Comparison of ENCODE assay signal across 12 cellular contexts in the genomic region with DNA sequence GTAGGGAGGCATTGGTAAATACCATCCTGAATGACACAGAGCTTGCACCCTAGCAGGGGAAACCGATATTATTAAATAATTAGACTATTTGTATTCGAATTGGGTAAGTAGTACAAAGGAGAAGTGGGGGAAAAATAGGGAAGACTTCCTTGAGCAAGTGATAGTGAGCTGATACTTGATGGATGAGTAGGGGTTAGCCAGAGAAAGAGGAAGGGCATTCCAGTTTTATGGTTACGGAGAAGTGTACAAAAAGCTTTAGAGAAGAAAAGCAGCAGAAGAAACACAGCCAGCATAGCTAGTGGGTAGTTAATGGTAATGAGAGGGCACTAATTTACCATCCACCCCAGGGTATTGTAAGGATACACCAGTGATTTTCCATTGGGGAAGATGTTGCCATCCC. TPM values are rescaled to one million over a fixed set of nuclear protein-coding genes. Genes with fewer than 3 reads are reported as not detected.
DNase-seq lines count a peak whose midpoint lies in the region; ATAC-seq and TF ChIP-seq lines count a peak whose summit lies in the region.
"Had no signal": no experiment of that assay in that cellular context is flagged by ENCODE, and none has a peak within 500 bp of the region (broad histone marks: within the 10 kb centered on the region; RNA-seq: fewer than 3 reads in every experiment).

No MANE protein-coding gene starts in this region.

- H3K27me3 ChIP-seq in MM.1S (replicated peaks; ENCODE audit: insufficient read depth, low read length), result no peaks in the 10 kb centered on the region

- POLR2A ChIA-PET in activated CD4-positive, alpha-beta T cell treated with anti-CD3 and anti-CD28 coated beads, Interleukin-2, amount 10 ng/mL, durations not matched to agents 7 days and 5 days (lab: Charles Lee), result no interaction called here

- H3K27ac Mint-ChIP-seq in activated CD4-positive, alpha-beta T cell treated with anti-CD3 and anti-CD28 coated beads, Interleukin-2, amount 10 ng/mL, durations not matched to agents 7 days and 5 days, result no peak overlapping the region
- H3K27ac Mint-ChIP-seq in dendritic cell treated with granulocyte-macrophage colony-stimulating factor and Interleukin-4, amounts not matched to agents 40 ng/mL and 50 ng/mL, for 4 days, result peak overlapping the region; percentile 91
- H3K27ac Mint-ChIP-seq in osteocyte (ENCODE audit: unreplicated experiment), result peak overlapping the region; percentile 95

- intact Hi-C loops in dendritic cell treated with granulocyte-macrophage colony-stimulating factor and Interleukin-4, amounts not matched to agents 40 ng/mL and 50 ng/mL, for 4 days (cut with micrococcal nuclease), result no loop called here

- H3K9me3 ChIP-seq in MM.1S (replicated peaks; ENCODE audit: insufficient read depth, low read length), result no peaks in the 10 kb centered on the region

- no peaks in the 10 kb centered on the region for H3K9me3 Mint-ChIP-seq in activated CD4-positive, alpha-beta T cell treated with anti-CD3 and anti-CD28 coated beads, Interleukin-2, amount 10 ng/mL, durations not matched to agents 7 days and 5 days
- no peaks in the 10 kb centered on the region for H3K9me3 Mint-ChIP-seq in dendritic cell treated with granulocyte-macrophage colony-stimulating factor and Interleukin-4, amounts not matched to agents 40 ng/mL and 50 ng/mL, for 4 days
- H3K9me3 Mint-ChIP-seq in osteocyte (ENCODE audit: unreplicated experiment), result no peaks in the 10 kb centered on the region

- no peaks in the 10 kb centered on the region for H3K9me2 ChIP-seq in MM.1S (replicated peaks; ENCODE audit: insufficient read depth, low read length)

- peaks cover 38% of the 10 kb centered on the region for H3K36me3 Mint-ChIP-seq in activated CD4-positive, alpha-beta T cell treated with anti-CD3 and anti-CD28 coated beads, Interleukin-2, amount 10 ng/mL, durations not matched to agents 7 days and 5 days (ENCODE audit: low read depth)
- H3K36me3 Mint-ChIP-seq in dendritic cell treated with granulocyte-macrophage colony-stimulating factor and Interleukin-4, amounts not matched to agents 40 ng/mL and 50 ng/mL, for 4 days (ENCODE audit: low read depth), result peaks cover 53% of the 10 kb centered on the region
- H3K36me3 Mint-ChIP-seq in osteocyte (ENCODE audit: unreplicated experiment), result peaks cover 17% of the 10 kb centered on the region

- peaks cover 19% of the 10 kb centered on the region for H3F3A ChIP-seq in MM.1S (ENCODE audit: insufficient read depth, low read length)

- H3K36me3 ChIP-seq in MM.1S (replicated peaks; ENCODE audit: insufficient read depth, low read length), result no peaks in the 10 kb centered on the region

- peak overlapping the region; percentile 75; the same call in 1 of the 2 replicates for H3K4me2 ChIP-seq in MM.1S (ENCODE audit: low read depth, low read length)

- H3K27me3 Mint-ChIP-seq in activated CD4-positive, alpha-beta T cell treated with anti-CD3 and anti-CD28 coated beads, Interleukin-2, amount 10 ng/mL, durations not matched to agents 7 days and 5 days, result no peaks in the 10 kb centered on the region
- H3K27me3 Mint-ChIP-seq in dendritic cell treated with granulocyte-macrophage colony-stimulating factor and Interleukin-4, amounts not matched to agents 40 ng/mL and 50 ng/mL, for 4 days, result no peaks in the 10 kb centered on the region
- no peaks in the 10 kb centered on the region for H3K27me3 Mint-ChIP-seq in osteocyte (ENCODE audit: unreplicated experiment)

- no peak overlapping the region for H3K9ac ChIP-seq in MM.1S (ENCODE audit: low read length)

- H3K4me3 Mint-ChIP-seq in activated CD4-positive, alpha-beta T cell treated with anti-CD3 and anti-CD28 coated beads, Interleukin-2, amount 10 ng/mL, durations not matched to agents 7 days and 5 days, result peak overlapping the region; percentile 89
- H3K4me3 Mint-ChIP-seq in dendritic cell treated with granulocyte-macrophage colony-stimulating factor and Interleukin-4, amounts not matched to agents 40 ng/mL and 50 ng/mL, for 4 days, result peak overlapping the region; percentile 43
- H3K4me3 Mint-ChIP-seq in osteocyte (ENCODE audit: unreplicated experiment), result peak overlapping the region; percentile 91

- DNase-seq in activated CD4-positive, alpha-beta T cell treated with anti-CD3 and anti-CD28 coated beads, Interleukin-2, amount 10 ng/mL, durations not matched to agents 7 days and 5 days, result no peak
- DNase-seq in activated CD4-positive, alpha-beta T cell treated with anti-CD3 and anti-CD28 coated beads for 4 hours, result no peak
- DNase-seq in MM.1S (no peak), osteocyte (ENCODE audit: extremely low spot score, unreplicated experiment) (no peak), AG08396 (ENCODE audit: low spot score) (no peak), RKO (ENCODE audit: low spot score) (no peak)
- DNase-seq: Kasumi-1, midbrain, RPMI8226 had no signal

- peaks cover 25% of the 10 kb centered on the region for H3K79me2 ChIP-seq in MM.1S (ENCODE audit: low read length)

- no peak for ATAC-seq in GM18505 (IDR thresholded peaks at IDR 0.05; ENCODE audit: unreplicated experiment)

- TF ChIP-seq CTCF in MM.1S (IDR thresholded peaks at IDR 0.05; ENCODE audit: low read length) (no peak), osteocyte (IDR thresholded peaks at IDR 0.05) (no peak)

- H4K20me1 ChIP-seq in MM.1S (ENCODE audit: insufficient read depth, low read length), result no peaks in the 10 kb centered on the region

- H3K4me1 ChIP-seq in MM.1S (ENCODE audit: low read length), result peaks cover 11% of the 10 kb centered on the region

- no peak for TF ChIP-seq POLR2A in GM18505 (IDR thresholded peaks at IDR 0.05; ENCODE audit: borderline replicate concordance, extremely low read depth, insufficient read depth, insufficient read length)

- no peak overlapping the region for H2AFZ ChIP-seq in MM.1S (ENCODE audit: low read length)

- no peak overlapping the region for H3K4me3 ChIP-seq in MM.1S (ENCODE audit: low read length)

- CTCF ChIA-PET in activated CD4-positive, alpha-beta T cell treated with anti-CD3 and anti-CD28 coated beads, Interleukin-2, amount 10 ng/mL, durations not matched to agents 7 days and 5 days (lab: Charles Lee), result interaction anchor here (0.5 to 1.5 kb wide), 3 partner anchors 9 to 13 kb away, joined by 3 to 5 read pairs (median 3); no protein-coding TSS in a partner anchor

- peaks cover 41% of the 10 kb centered on the region for H3K4me1 Mint-ChIP-seq in activated CD4-positive, alpha-beta T cell treated with anti-CD3 and anti-CD28 coated beads, Interleukin-2, amount 10 ng/mL, durations not matched to agents 7 days and 5 days
- peaks cover 45% of the 10 kb centered on the region for H3K4me1 Mint-ChIP-seq in dendritic cell treated with granulocyte-macrophage colony-stimulating factor and Interleukin-4, amounts not matched to agents 40 ng/mL and 50 ng/mL, for 4 days (ENCODE audit: low read depth)
- peaks cover 39% of the 10 kb centered on the region for H3K4me1 Mint-ChIP-seq in osteocyte (ENCODE audit: unreplicated experiment)

- H3K27ac ChIP-seq in MM.1S (ENCODE audit: low read length), result no peak overlapping the region

RNA-seq across cellular contexts. Expression of a gene that starts 1.6 kb away (rescaled TPM):
- 10 to 100 TPM; 25.8 to 29.1 TPM for total RNA-seq in activated CD4-positive, alpha-beta T cell treated with anti-CD3 and anti-CD28 coated beads, Interleukin-2, amount 10 ng/mL, durations not matched to agents 7 days and 5 days
- 14.8 and 22.5 TPM in 2 replicates for total RNA-seq in osteocyte

RNA-seq across cellular contexts. Expression of a gene that starts 1.7 kb away (rescaled TPM):
- under 1 TPM in 1 of 2 experiments, not detected in 1; 0.12 TPM for total RNA-seq in activated CD4-positive, alpha-beta T cell treated with anti-CD3 and anti-CD28 coated beads, Interleukin-2, amount 10 ng/mL, durations not matched to agents 7 days and 5 days
- 0.19 TPM in 1 of 2 replicates, not detected in the other for total RNA-seq in osteocyte
- total RNA-seq: urinary bladder had no signal
